Comparison of ENCODE assay signal across 1 cellular context in the genomic region with DNA sequence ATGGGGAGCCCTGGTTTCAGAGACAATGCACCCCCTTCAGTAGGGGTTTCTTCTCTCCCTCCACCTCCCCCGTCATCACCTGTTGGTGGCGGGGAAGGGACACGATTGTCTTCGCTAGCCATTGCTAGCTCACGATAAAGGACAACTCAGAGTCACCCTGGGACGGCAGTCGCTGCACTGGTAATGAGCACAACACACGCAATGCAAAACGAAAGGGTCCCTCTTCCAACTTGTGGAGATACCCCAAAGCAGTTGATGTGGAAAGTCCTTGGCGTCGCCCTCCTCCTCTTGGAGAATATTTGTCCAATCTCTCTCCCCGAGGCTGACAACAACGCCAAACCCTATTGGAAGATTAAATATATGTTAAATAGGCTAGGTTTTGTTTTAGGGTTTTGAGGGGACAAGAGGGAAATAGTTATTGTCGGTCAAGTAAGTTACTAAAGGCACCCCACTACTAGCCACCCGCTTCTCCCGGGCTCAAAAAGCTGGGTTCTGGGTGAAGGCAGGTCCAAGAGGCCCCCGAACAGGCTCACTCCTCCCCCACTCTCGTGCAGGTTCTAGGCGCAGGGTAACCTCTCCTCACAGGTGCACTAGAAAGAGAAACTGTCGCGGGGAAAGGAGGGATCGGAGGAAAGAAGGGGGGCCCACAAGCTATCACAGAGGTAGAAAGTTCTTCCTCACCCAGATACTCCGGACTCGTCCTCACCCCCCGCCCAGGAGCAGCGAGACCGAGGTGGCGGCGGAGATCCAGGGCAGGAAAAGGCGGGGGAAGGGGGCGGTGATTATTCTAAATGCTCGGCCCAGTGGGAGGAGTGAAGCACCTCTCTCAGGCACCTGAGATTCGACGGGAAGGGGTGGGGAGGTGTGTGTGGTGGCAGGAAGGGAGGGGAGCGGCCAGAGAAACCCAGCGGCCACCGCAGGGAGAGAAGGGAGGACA.
A peak's percentile ranks its signal among the peaks of the same experiment; 100 is the strongest.
TF ChIP-seq lines count a peak whose summit lies in the region.

A gene with protein sequence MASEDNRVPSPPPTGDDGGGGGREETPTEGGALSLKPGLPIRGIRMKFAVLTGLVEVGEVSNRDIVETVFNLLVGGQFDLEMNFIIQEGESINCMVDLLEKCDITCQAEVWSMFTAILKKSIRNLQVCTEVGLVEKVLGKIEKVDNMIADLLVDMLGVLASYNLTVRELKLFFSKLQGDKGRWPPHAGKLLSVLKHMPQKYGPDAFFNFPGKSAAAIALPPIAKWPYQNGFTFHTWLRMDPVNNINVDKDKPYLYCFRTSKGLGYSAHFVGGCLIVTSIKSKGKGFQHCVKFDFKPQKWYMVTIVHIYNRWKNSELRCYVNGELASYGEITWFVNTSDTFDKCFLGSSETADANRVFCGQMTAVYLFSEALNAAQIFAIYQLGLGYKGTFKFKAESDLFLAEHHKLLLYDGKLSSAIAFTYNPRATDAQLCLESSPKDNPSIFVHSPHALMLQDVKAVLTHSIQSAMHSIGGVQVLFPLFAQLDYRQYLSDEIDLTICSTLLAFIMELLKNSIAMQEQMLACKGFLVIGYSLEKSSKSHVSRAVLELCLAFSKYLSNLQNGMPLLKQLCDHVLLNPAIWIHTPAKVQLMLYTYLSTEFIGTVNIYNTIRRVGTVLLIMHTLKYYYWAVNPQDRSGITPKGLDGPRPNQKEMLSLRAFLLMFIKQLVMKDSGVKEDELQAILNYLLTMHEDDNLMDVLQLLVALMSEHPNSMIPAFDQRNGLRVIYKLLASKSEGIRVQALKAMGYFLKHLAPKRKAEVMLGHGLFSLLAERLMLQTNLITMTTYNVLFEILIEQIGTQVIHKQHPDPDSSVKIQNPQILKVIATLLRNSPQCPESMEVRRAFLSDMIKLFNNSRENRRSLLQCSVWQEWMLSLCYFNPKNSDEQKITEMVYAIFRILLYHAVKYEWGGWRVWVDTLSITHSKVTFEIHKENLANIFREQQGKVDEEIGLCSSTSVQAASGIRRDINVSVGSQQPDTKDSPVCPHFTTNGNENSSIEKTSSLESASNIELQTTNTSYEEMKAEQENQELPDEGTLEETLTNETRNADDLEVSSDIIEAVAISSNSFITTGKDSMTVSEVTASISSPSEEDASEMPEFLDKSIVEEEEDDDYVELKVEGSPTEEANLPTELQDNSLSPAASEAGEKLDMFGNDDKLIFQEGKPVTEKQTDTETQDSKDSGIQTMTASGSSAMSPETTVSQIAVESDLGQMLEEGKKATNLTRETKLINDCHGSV (N-terminal part only) (minus strand): TSS at position 764 of the 937 bp plus-strand sequence. CDS start 642 bp downstream, at position 122.

TF ChIP-seq in H1, 55 proteins besides CTCF, POLR2A, EP300 and RAD21:
- TF ChIP-seq CREB1 (IDR thresholded peaks at IDR 0.05) (0 out of 2 replicates have a peak, but pooled peaks have one; percentile 34), ASH2L (IDR thresholded peaks at IDR 0.05; ENCODE audit: low read length) (peak; percentile 27), EGR1 (IDR thresholded peaks at IDR 0.05; ENCODE audit: borderline replicate concordance, low read depth, low read length) (peak; percentile 43; the same call in 1 of the 2 replicates), SP2 (IDR thresholded peaks at IDR 0.05; ENCODE audit: low read length) (no peak), JUND (IDR thresholded peaks at IDR 0.05; ENCODE audit: low read length) (no peak), TCF12 (IDR thresholded peaks at IDR 0.05; ENCODE audit: low read depth, low read length) (0 out of 2 replicates have a peak, but pooled peaks have one; percentile 9), POLR2AphosphoS5 (IDR thresholded peaks at IDR 0.05; ENCODE audit: low read depth, low read length) (0 out of 2 replicates have a peak, but pooled peaks have one; percentile 47), TBP (IDR thresholded peaks at IDR 0.05; ENCODE audit: low read depth, low read length) (peak; percentile 65), SAP30 (IDR thresholded peaks at IDR 0.05; ENCODE audit: insufficient read depth, insufficient replicate concordance, low read length) (peak; percentile 53), SIRT6 (IDR thresholded peaks at IDR 0.05; ENCODE audit: low read length) (no peak)
